ENCODE assay signal across 1 cellular context in the genomic region with DNA sequence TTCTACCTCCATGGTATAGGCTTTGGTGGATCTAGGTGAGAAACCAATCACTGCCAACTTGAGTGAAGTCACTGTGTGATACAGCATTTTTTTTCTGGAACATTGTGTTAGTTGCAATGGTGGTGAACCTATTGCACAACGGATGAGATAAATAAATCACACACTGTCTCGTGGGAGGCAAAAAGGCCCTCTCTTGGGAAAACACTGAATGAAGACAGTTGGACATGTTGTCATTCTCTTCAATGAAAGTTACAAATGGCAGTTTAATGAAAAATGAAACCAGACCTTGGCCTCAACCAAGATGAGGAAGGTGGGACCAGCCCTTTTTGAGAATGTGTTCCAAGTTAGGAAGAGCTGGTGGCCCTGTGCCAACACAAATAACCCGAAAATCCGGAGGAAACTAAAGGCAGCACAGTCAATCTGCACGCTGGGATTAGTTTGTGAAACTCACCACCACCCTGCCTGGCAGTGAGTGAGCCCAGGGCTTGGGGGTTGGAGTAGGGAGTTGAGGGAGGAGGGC.
TF ChIP-seq lines count a peak whose summit lies in the region.

No MANE protein-coding gene starts in this region.

TF ChIP-seq in HEK293, 187 proteins besides CTCF, POLR2A, EP300 and RAD21 (continued from another document):
- TF ChIP-seq, protein P1, sequence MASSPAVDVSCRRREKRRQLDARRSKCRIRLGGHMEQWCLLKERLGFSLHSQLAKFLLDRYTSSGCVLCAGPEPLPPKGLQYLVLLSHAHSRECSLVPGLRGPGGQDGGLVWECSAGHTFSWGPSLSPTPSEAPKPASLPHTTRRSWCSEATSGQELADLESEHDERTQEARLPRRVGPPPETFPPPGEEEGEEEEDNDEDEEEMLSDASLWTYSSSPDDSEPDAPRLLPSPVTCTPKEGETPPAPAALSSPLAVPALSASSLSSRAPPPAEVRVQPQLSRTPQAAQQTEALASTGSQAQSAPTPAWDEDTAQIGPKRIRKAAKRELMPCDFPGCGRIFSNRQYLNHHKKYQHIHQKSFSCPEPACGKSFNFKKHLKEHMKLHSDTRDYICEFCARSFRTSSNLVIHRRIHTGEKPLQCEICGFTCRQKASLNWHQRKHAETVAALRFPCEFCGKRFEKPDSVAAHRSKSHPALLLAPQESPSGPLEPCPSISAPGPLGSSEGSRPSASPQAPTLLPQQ (tag by site-specific recombination; IDR thresholded peaks at IDR 0.05): peak; percentile 86
- TF ChIP-seq ZNF544 (tag by site-specific recombination; IDR thresholded peaks at IDR 0.05) (0 out of 2 replicates have a peak, but pooled peaks have one; percentile 47), ZNF175 (tag by site-specific recombination; IDR thresholded peaks at IDR 0.05) (no peak), ZNF530 (tag by site-specific recombination; IDR thresholded peaks at IDR 0.05; ENCODE audit: low read depth) (no peak), SALL2 (tag by site-specific recombination; IDR thresholded peaks at IDR 0.05; ENCODE audit: borderline replicate concordance) (no peak), ZNF830 (tag by site-specific recombination; IDR thresholded peaks at IDR 0.05; ENCODE audit: low read depth) (no peak), ZNF366 (tag by site-specific recombination; conservative IDR thresholded peaks at IDR 0.05) (no peak), ZNF561 (tag by site-specific recombination; IDR thresholded peaks at IDR 0.05; ENCODE audit: borderline replicate concordance) (peak; percentile 64; the same call in 1 of the 2 replicates), ZEB2 (tag by site-specific recombination; IDR thresholded peaks at IDR 0.05) (0 out of 2 replicates have a peak, but pooled peaks have one; percentile 33)
- TF ChIP-seq, protein P2, sequence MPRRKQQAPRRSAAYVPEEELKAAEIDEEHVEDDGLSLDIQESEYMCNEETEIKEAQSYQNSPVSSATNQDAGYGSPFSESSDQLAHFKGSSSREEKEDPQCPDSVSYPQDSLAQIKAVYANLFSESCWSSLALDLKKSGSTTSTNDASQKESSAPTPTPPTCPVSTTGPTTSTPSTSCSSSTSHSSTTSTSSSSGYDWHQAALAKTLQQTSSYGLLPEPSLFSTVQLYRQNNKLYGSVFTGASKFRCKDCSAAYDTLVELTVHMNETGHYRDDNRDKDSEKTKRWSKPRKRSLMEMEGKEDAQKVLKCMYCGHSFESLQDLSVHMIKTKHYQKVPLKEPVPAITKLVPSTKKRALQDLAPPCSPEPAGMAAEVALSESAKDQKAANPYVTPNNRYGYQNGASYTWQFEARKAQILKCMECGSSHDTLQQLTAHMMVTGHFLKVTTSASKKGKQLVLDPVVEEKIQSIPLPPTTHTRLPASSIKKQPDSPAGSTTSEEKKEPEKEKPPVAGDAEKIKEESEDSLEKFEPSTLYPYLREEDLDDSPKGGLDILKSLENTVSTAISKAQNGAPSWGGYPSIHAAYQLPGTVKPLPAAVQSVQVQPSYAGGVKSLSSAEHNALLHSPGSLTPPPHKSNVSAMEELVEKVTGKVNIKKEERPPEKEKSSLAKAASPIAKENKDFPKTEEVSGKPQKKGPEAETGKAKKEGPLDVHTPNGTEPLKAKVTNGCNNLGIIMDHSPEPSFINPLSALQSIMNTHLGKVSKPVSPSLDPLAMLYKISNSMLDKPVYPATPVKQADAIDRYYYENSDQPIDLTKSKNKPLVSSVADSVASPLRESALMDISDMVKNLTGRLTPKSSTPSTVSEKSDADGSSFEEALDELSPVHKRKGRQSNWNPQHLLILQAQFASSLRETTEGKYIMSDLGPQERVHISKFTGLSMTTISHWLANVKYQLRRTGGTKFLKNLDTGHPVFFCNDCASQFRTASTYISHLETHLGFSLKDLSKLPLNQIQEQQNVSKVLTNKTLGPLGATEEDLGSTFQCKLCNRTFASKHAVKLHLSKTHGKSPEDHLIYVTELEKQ (tag by site-specific recombination; IDR thresholded peaks at IDR 0.05; ENCODE audit: borderline replicate concordance): no peak
- TF ChIP-seq, protein P3, sequence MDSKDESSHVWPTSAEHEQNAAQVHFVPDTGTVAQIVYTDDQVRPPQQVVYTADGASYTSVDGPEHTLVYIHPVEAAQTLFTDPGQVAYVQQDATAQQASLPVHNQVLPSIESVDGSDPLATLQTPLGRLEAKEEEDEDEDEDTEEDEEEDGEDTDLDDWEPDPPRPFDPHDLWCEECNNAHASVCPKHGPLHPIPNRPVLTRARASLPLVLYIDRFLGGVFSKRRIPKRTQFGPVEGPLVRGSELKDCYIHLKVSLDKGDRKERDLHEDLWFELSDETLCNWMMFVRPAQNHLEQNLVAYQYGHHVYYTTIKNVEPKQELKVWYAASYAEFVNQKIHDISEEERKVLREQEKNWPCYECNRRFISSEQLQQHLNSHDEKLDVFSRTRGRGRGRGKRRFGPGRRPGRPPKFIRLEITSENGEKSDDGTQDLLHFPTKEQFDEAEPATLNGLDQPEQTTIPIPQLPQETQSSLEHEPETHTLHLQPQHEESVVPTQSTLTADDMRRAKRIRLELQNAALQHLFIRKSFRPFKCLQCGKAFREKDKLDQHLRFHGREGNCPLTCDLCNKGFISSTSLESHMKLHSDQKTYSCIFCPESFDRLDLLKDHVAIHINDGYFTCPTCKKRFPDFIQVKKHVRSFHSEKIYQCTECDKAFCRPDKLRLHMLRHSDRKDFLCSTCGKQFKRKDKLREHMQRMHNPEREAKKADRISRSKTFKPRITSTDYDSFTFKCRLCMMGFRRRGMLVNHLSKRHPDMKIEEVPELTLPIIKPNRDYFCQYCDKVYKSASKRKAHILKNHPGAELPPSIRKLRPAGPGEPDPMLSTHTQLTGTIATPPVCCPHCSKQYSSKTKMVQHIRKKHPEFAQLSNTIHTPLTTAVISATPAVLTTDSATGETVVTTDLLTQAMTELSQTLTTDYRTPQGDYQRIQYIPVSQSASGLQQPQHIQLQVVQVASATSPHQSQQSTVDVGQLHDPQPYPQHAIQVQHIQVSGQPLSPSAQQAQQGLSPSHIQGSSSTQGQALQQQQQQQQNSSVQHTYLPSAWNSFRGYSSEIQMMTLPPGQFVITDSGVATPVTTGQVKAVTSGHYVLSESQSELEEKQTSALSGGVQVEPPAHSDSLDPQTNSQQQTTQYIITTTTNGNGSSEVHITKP (tag by site-specific recombination; IDR thresholded peaks at IDR 0.05): peak; percentile 92
